8 cellular contexts compared by ENCODE assay signal in genomic region chr2:231104115-231104713, GRCh38. TPM values are rescaled to one million over a fixed set of nuclear protein-coding genes. Genes with fewer than 3 reads are reported as not detected.
DNase-seq lines count a peak whose midpoint lies in the region; ATAC-seq, FAIRE-seq and TF ChIP-seq lines count a peak whose summit lies in the region.

No MANE protein-coding gene starts in this region.

- H3K36me3 ChIP-seq in NT2/D1 (ENCODE audit: insufficient read depth, insufficient read length, low read length): peaks cover 60% of the 10 kb centered on the region
- peaks cover 14 to 73% of the 10 kb centered on the region in 2 donors for H3K36me3 ChIP-seq in neuronal stem cell (replicated peaks in 1 of 2; ENCODE audit: control insufficient read depth in 2 of 2, insufficient read depth in 2 of 2, low read length in 2 of 2)
- H3K36me3 ChIP-seq in tibial artery: peaks cover 25 to 33% (median 29%) of the 10 kb centered on the region in 3 donors

- no peak overlapping the region for H2BK5ac ChIP-seq in neuronal stem cell (ENCODE audit: low read length)

- peaks cover 42% of the 10 kb centered on the region for H3K4me1 ChIP-seq in A549
- peaks cover 3% of the 10 kb centered on the region for H3K4me1 ChIP-seq in NT2/D1 (ENCODE audit: insufficient read depth, insufficient read length)
- no peaks in the 10 kb centered on the region for H3K4me1 ChIP-seq in neuronal stem cell (ENCODE audit: control insufficient read depth in 2 of 2, insufficient read depth in 1 of 2, low read depth in 1 of 2, low read length in 2 of 2)
- peaks cover 0 to 16% (median 2%) of the 10 kb centered on the region in 4 donors for H3K4me1 ChIP-seq in tibial artery

- WGBS in A549 (ENCODE audit: missing lambda C conversion rate): 3% methylated on average over 3 of the region's 3 CpGs
- WGBS in neuronal stem cell (ENCODE audit: extremely low coverage in 2 of 2, insufficient read length in 2 of 2, insufficient replicate concordance in 1 of 2), 2 donors: no CpG with 5 or more reads among the region's 3 CpGs

- FAIRE-seq in A549 (lab: Jason Lieb, UNC): no peak

- peak; percentile 90 for TF ChIP-seq CTCF in A549 (IDR thresholded peaks at IDR 0.05)
- TF ChIP-seq CTCF in GM12872 (IDR thresholded peaks at IDR 0.05; ENCODE audit: insufficient read depth, low read depth, low read length): peak; percentile 77
- TF ChIP-seq CTCF in fibroblast of mammary gland (conservative IDR thresholded peaks at IDR 0.05; ENCODE audit: control insufficient read depth, insufficient read depth, low read depth, low read length): peak; percentile 94
- peak; percentile 90 to 96 for TF ChIP-seq CTCF in tibial artery (IDR thresholded peaks at IDR 0.05)

- no peak overlapping the region for H4K91ac ChIP-seq in neuronal stem cell (ENCODE audit: low read depth, low read length, poor library complexity)

- no peak overlapping the region for H3K27ac ChIP-seq in A549
- H3K27ac ChIP-seq in neuronal stem cell (replicated peaks; ENCODE audit: low read length): no peak overlapping the region
- peak overlapping the region; percentile 29 to 45 for H3K27ac ChIP-seq in tibial artery

- no peak overlapping the region for H3K9ac ChIP-seq in NT2/D1 (ENCODE audit: insufficient read length, low read depth)
- H3K9ac ChIP-seq in neuronal stem cell (ENCODE audit: low read depth, low read length, poor library complexity): no peak overlapping the region

- no peak overlapping the region for H3K23ac ChIP-seq in neuronal stem cell (ENCODE audit: low read depth, low read length, poor library complexity)

- ATAC-seq in A549 (peak; percentile 84 to 89; a peak in 5 of 6 replicates), HG03097 (IDR thresholded peaks at IDR 0.05; ENCODE audit: low FRiP score, unreplicated experiment) (peak; percentile 73)

- intact Hi-C loops in tibial artery (cut with DNase I; ENCODE audit: low total_unique reads): loop anchor here (5.0 to 10.0 kb wide), 2 partner anchors 88 to 311 kb away; no protein-coding TSS in a partner anchor

- no peak overlapping the region for H2BK120ac ChIP-seq in neuronal stem cell (ENCODE audit: low read depth, low read length)

- H2AFZ ChIP-seq in neuronal stem cell (ENCODE audit: low read length): no peak overlapping the region

- H3K4me3 ChIP-seq in A549 (no peak overlapping the region), NT2/D1 (ENCODE audit: insufficient read length, low read depth) (no peak overlapping the region), fibroblast of mammary gland (ENCODE audit: control insufficient read depth, low read depth, low read length) (no peak overlapping the region), neuronal stem cell (ENCODE audit: low read length in 2 of 2) (no peak overlapping the region), tibial artery (no peak overlapping the region)

- no peak overlapping the region for H2BK12ac ChIP-seq in neuronal stem cell (ENCODE audit: low read length)

- no peak overlapping the region for H3K4me2 ChIP-seq in A549
- H3K4me2 ChIP-seq in neuronal stem cell (ENCODE audit: insufficient read depth, low read length, poor library complexity, severe bottlenecking): no peak overlapping the region

- no peak for TF ChIP-seq EP300 in A549 (IDR thresholded peaks at IDR 0.05)

- H3K14ac ChIP-seq in neuronal stem cell (ENCODE audit: low read length): no peak overlapping the region

- H3K9me3 ChIP-seq in A549: no peaks in the 10 kb centered on the region
- peaks cover 15% of the 10 kb centered on the region for H3K9me3 ChIP-seq in NT2/D1 (ENCODE audit: insufficient read depth, low read length)
- peaks cover 4 to 11% of the 10 kb centered on the region in 2 donors for H3K9me3 ChIP-seq in neuronal stem cell (replicated peaks in 1 of 2; ENCODE audit: control insufficient read depth in 2 of 2, insufficient read depth in 1 of 2, low read depth in 1 of 2, low read length in 2 of 2)
- peaks cover 0 to 13% (median 12%) of the 10 kb centered on the region in 3 donors for H3K9me3 ChIP-seq in tibial artery

- POLR2A ChIA-PET in A549 (lab: Yijun Ruan, JAX): no interaction called here

- H3K79me1 ChIP-seq in neuronal stem cell (ENCODE audit: low read depth, low read length): peaks cover 2% of the 10 kb centered on the region

- H2BK15ac ChIP-seq in neuronal stem cell (ENCODE audit: low read length): no peak overlapping the region

- H3K27me3 ChIP-seq in NT2/D1 (ENCODE audit: insufficient read depth, insufficient read length) (no peaks in the 10 kb centered on the region), neuronal stem cell (ENCODE audit: control insufficient read depth in 3 of 3, insufficient read depth in 3 of 3, low read depth in 1 of 3, low read length in 3 of 3) (no peaks in the 10 kb centered on the region), tibial artery (no peaks in the 10 kb centered on the region)

- no peak for TF ChIP-seq POLR2A in A549 (IDR thresholded peaks at IDR 0.05; ENCODE audit: low read length)

- no peak overlapping the region for H4K8ac ChIP-seq in neuronal stem cell (ENCODE audit: low read depth, low read length)

- no peak overlapping the region for H3K4ac ChIP-seq in neuronal stem cell (ENCODE audit: low read length)

- TF ChIP-seq RAD21 in A549 (conservative IDR thresholded peaks at IDR 0.05 in 1 of 2, IDR thresholded peaks at IDR 0.05 in 1 of 2): peak; percentile 76 to 77

- no peak overlapping the region for H2AK5ac ChIP-seq in neuronal stem cell (ENCODE audit: low read depth, low read length)

- H3K18ac ChIP-seq in neuronal stem cell (ENCODE audit: low read length): no peak overlapping the region

- DNase-seq in A549 (ENCODE audit: low read depth in 1 of 2, low spot score in 1 of 2): peak; percentile 21 to 55
- peak; percentile 22 for DNase-seq in NT2/D1 (ENCODE audit: low read depth, low spot score)
- peak; percentile 54 for DNase-seq in activated T-cell treated with anti-CD3 and anti-CD28 coated beads, Interleukin-2, amount 50 U/mL, for 1 hour
- peak; percentile 77 for DNase-seq in fibroblast of mammary gland (ENCODE audit: low read depth)
- DNase-seq in neuronal stem cell (ENCODE audit: low spot score): peak; percentile 39
- peak; percentile 76 to 77 for DNase-seq in tibial artery

- CTCF ChIA-PET in A549 (lab: Yijun Ruan, JAX): interaction anchor here (0.6 to 4.0 kb wide), 35 partner anchors 8 to 348 kb away, joined by 3 to 39 read pairs (median 5); partner anchors contain the start of genes ARMC9 and HTR2B

TF ChIP-seq in A549, 52 proteins besides CTCF, POLR2A, EP300 and RAD21:
- no peak for TF ChIP-seq CEBPB (IDR thresholded peaks at IDR 0.05)
- peak; percentile 78 for TF ChIP-seq SMC3 (IDR thresholded peaks at IDR 0.05)

RNA-seq across cellular contexts. Expression of gene HTR2B, which starts 20.6 kb away (rescaled TPM):
- polyA plus RNA-seq in A549 (2011; rRNA removed) (1.4 and 1.5 TPM in 2 replicates), A549 (2017; fragmentation: RNase III; extraction: RNeasy Plus Mini Kit Qiagen cat#74134 plus additional on column Dnase treatment) (0.21 to 0.30 TPM (median 0.22 TPM) in 3 replicates)
- 0.36 and 0.40 TPM in 2 replicates for polyA plus RNA-seq in A549 (2012; cell fraction: cytosol; rRNA removed)
- 0.22 and 0.37 TPM in 2 replicates for polyA plus RNA-seq in A549 (2012; cell fraction: nucleus; rRNA removed)
- 0.63 and 0.74 TPM in 2 replicates for polyA minus RNA-seq in A549 (2011; rRNA and poly(A)+ RNA removed)
- not detected for polyA plus RNA-seq in neuronal stem cell (2013, experiment 1 of 2)
- polyA plus RNA-seq in neuronal stem cell (2013, experiment 2 of 2): not detected

RNA-seq across cellular contexts. Expression of gene PSMD1, which starts 47.5 kb away (rescaled TPM):
- polyA plus RNA-seq in A549 (2011; rRNA removed): 248 and 292 TPM in 2 replicates
- polyA plus RNA-seq in A549 (2012; cell fraction: cytosol; rRNA removed): 128 and 138 TPM in 2 replicates
- polyA plus RNA-seq in A549 (2012; cell fraction: nucleus; rRNA removed): 81.0 and 113 TPM in 2 replicates
- polyA plus RNA-seq in A549 (2017; fragmentation: RNase III; extraction: RNeasy Plus Mini Kit Qiagen cat#74134 plus additional on column Dnase treatment): 113 to 127 TPM (median 122 TPM) in 3 replicates
- polyA minus RNA-seq in A549 (2011; rRNA and poly(A)+ RNA removed): 337 and 350 TPM in 2 replicates
- 76.7 TPM for polyA plus RNA-seq in neuronal stem cell (2013, experiment 1 of 2)
- polyA plus RNA-seq in neuronal stem cell (2013, experiment 2 of 2): 81.1 TPM

Comparison
In these comparisons a context has a peak if more than half of its experiments do, and no peak if none do; other contexts are left out.
1. DNase-seq: peak in every context shown above with its lines; median percentile 77 in fibroblast of mammary gland; 76 in tibial artery; 54 in activated T-cell treated with anti-CD3 and anti-CD28 coated beads, Interleukin-2, amount 50 U/mL, for 1 hour; 39 in neuronal stem cell; 38 in A549; 22 in NT2/D1.
2. H3K27ac ChIP-seq: peak in tibial artery (2 of 2); none in A549 (0 of 2) and neuronal stem cell (single experiment).
3. Peak in every context shown above with its lines, with median percentiles within 50 percentile points of each other: CTCF ChIP-seq.